8 cellular contexts compared by ENCODE assay signal in genomic region chr6:5084192-5084786, GRCh38. TPM values are rescaled to one million over a fixed set of nuclear protein-coding genes. Genes with fewer than 3 reads are reported as not detected.
DNase-seq lines count a peak whose midpoint lies in the region; ATAC-seq and TF ChIP-seq lines count a peak whose summit lies in the region.

No MANE protein-coding gene starts in this region.

- TF ChIP-seq EP300 in SK-N-SH (IDR thresholded peaks at IDR 0.05; ENCODE audit: borderline replicate concordance in 1 of 2, low read depth in 1 of 2, low read length in 1 of 2): no peak

- peak overlapping the region; percentile 72 for H3K4me3 ChIP-seq in BLaER1
- peak overlapping the region; percentile 75 for H3K4me3 ChIP-seq in GM23338
- H3K4me3 ChIP-seq in SK-N-SH (ENCODE audit: low read depth in 2 of 2, low read length in 1 of 2): peak overlapping the region; percentile 52 to 69
- peak overlapping the region; percentile 84 for H3K4me3 ChIP-seq in psoas muscle

- H3K4me3 Mint-ChIP-seq in GM23338: peak overlapping the region; percentile 81
- H3K4me3 Mint-ChIP-seq in glutamatergic neuron (ENCODE audit: unreplicated experiment): peak overlapping the region; percentile 87

- no peaks in the 10 kb centered on the region for H3K79me2 ChIP-seq in GM23338 (replicated peaks; ENCODE audit: insufficient read depth)
- no peaks in the 10 kb centered on the region for H3K79me2 ChIP-seq in SK-N-SH (ENCODE audit: insufficient read depth)

- H3K36me3 ChIP-seq in BLaER1 (no peaks in the 10 kb centered on the region), GM23338 (ENCODE audit: insufficient read depth) (no peaks in the 10 kb centered on the region; the same call in 1 of the 2 replicates), SK-N-SH (replicated peaks in 1 of 2; ENCODE audit: control insufficient read depth in 1 of 2, insufficient read depth in 2 of 2, low read length in 1 of 2) (no peaks in the 10 kb centered on the region), psoas muscle (ENCODE audit: insufficient read depth in 1 of 2, low read depth in 1 of 2) (no peaks in the 10 kb centered on the region)

- H3K9me3 ChIP-seq in BLaER1: peaks cover 8% of the 10 kb centered on the region; the same call in 1 of the 2 replicates
- no peaks in the 10 kb centered on the region for H3K9me3 ChIP-seq in SK-N-SH
- H3K9me3 ChIP-seq in psoas muscle: no peaks in the 10 kb centered on the region

- WGBS in SK-N-SH (ENCODE audit: low lambda C conversion rate): 62% methylated on average over 3 of the region's 66 CpGs
- WGBS in psoas muscle, 3 donors: 4 to 9% (median 6%) methylated on average over 42 to 66 of the region's 66 CpGs

- H4K20me1 ChIP-seq in BLaER1: peaks cover 24% of the 10 kb centered on the region
- no peaks in the 10 kb centered on the region; the same call in 1 of the 2 replicates for H4K20me1 ChIP-seq in GM23338 (replicated peaks; ENCODE audit: insufficient read depth)
- H4K20me1 ChIP-seq in SK-N-SH (ENCODE audit: insufficient read depth): no peaks in the 10 kb centered on the region

- peak; percentile 61 for DNase-seq in GM23338 (ENCODE audit: low spot score)
- peak; percentile 72 for DNase-seq in SK-N-SH
- peak; percentile 28 for DNase-seq in glutamatergic neuron
- DNase-seq in psoas muscle: peak; percentile 53 to 70
- DNase-seq in 8988T: no peak
- DNase-seq in cerebellum (ENCODE audit: low spot score): no peak
- no peak for DNase-seq in activated CD4-positive, alpha-beta T cell treated with anti-CD3 and anti-CD28 coated beads, Interleukin-2, amount 50 U/mL, for 48 hours

- H3K9ac ChIP-seq in BLaER1 (peak overlapping the region; percentile 58), SK-N-SH (peak overlapping the region; percentile 39)

- H3K9me3 Mint-ChIP-seq in GM23338 (peaks cover 6% of the 10 kb centered on the region; the same call in 2 of the 3 replicates), glutamatergic neuron (ENCODE audit: unreplicated experiment) (peaks cover 1% of the 10 kb centered on the region)

- H3K27ac Mint-ChIP-seq in GM23338: no peak overlapping the region
- H3K27ac Mint-ChIP-seq in glutamatergic neuron (ENCODE audit: unreplicated experiment): no peak overlapping the region

- POLR2A ChIA-PET in SK-N-SH (lab: Yijun Ruan, JAX): no interaction called here

- no peak for TF ChIP-seq CTCF in GM23338 (conservative IDR thresholded peaks at IDR 0.05; ENCODE audit: low read depth in 2 of 2)
- no peak for TF ChIP-seq CTCF in SK-N-SH (IDR thresholded peaks at IDR 0.05)
- no peak for TF ChIP-seq CTCF in glutamatergic neuron (IDR thresholded peaks at IDR 0.05; ENCODE audit: partially characterized antibody, unreplicated experiment)
- TF ChIP-seq CTCF in psoas muscle (IDR thresholded peaks at IDR 0.05): no peak

- H3K4me1 ChIP-seq in BLaER1 (peaks cover 21% of the 10 kb centered on the region), GM23338 (ENCODE audit: insufficient read depth) (peaks cover 11% of the 10 kb centered on the region; the same call in 1 of the 2 replicates), SK-N-SH (ENCODE audit: control insufficient read depth in 1 of 2, insufficient read depth in 2 of 2, low read depth in 1 of 2, low read length in 1 of 2) (peaks cover 0 to 8% of the 10 kb centered on the region in 2 experiments; a peak in 1 of 4 replicates), psoas muscle (peaks cover 3% of the 10 kb centered on the region)

- intact Hi-C loops in psoas muscle (cut with DNase I): no loop called here

- H3K27me3 ChIP-seq in BLaER1: peaks cover 61% of the 10 kb centered on the region
- peaks cover 76% of the 10 kb centered on the region for H3K27me3 ChIP-seq in GM23338 (ENCODE audit: insufficient read depth)
- H3K27me3 ChIP-seq in SK-N-SH (ENCODE audit: insufficient read depth): no peaks in the 10 kb centered on the region
- H3K27me3 ChIP-seq in psoas muscle (ENCODE audit: insufficient read depth in 3 of 3, low read length in 2 of 3): peaks cover 0 to 25% (median 5%) of the 10 kb centered on the region in 3 donors

- CTCF ChIA-PET in SK-N-SH (lab: Yijun Ruan, JAX): no interaction called here

- ATAC-seq in GM23338 (peak; percentile 18), psoas muscle (peak; percentile 45 to 76 (median 63))

- H3K9me2 ChIP-seq in GM23338 (ENCODE audit: insufficient read depth) (no peaks in the 10 kb centered on the region), SK-N-SH (no peaks in the 10 kb centered on the region)

- H3K27me3 Mint-ChIP-seq in GM23338 (ENCODE audit: insufficient read depth, low read depth, poor library complexity) (peaks cover 50% of the 10 kb centered on the region), glutamatergic neuron (ENCODE audit: unreplicated experiment) (peaks cover 19% of the 10 kb centered on the region)

- H3F3A ChIP-seq in GM23338 (replicated peaks; ENCODE audit: low read depth): 0 out of 2 replicates have a peak, but pooled peaks cover 3% of the 10 kb centered on the region
- no peaks in the 10 kb centered on the region for H3F3A ChIP-seq in SK-N-SH (replicated peaks; ENCODE audit: insufficient read depth)

- H3K4me1 Mint-ChIP-seq in GM23338 (peaks cover 6% of the 10 kb centered on the region), glutamatergic neuron (ENCODE audit: low read depth, unreplicated experiment) (no peaks in the 10 kb centered on the region)

- H3K4me2 ChIP-seq in BLaER1 (peak overlapping the region; percentile 99), GM23338 (peak overlapping the region; percentile 95), SK-N-SH (peak overlapping the region; percentile 92)

- H2AFZ ChIP-seq in GM23338 (peak overlapping the region; percentile 96), SK-N-SH (ENCODE audit: low read depth) (peak overlapping the region; percentile 83; the same call in 1 of the 2 replicates)

- H3K36me3 Mint-ChIP-seq in GM23338 (ENCODE audit: low read depth) (peaks cover 3% of the 10 kb centered on the region; the same call in 2 of the 3 replicates), glutamatergic neuron (ENCODE audit: unreplicated experiment) (peaks cover 3% of the 10 kb centered on the region)

- H3K27ac ChIP-seq in BLaER1 (no peak overlapping the region), GM23338 (ENCODE audit: low read depth) (no peak overlapping the region), SK-N-SH (ENCODE audit: low read depth in 2 of 2, low read length in 1 of 2) (no peak overlapping the region), psoas muscle (peak overlapping the region; percentile 71)

- no peak for TF ChIP-seq RAD21 in SK-N-SH (IDR thresholded peaks at IDR 0.05; ENCODE audit: low read length)

TF ChIP-seq in GM23338, 12 proteins besides CTCF, POLR2A, EP300 and RAD21 (continues in another document):
- TF ChIP-seq POLR2AphosphoS5 (IDR thresholded peaks at IDR 0.05; ENCODE audit: low read depth): no peak
- TF ChIP-seq, protein P1, sequence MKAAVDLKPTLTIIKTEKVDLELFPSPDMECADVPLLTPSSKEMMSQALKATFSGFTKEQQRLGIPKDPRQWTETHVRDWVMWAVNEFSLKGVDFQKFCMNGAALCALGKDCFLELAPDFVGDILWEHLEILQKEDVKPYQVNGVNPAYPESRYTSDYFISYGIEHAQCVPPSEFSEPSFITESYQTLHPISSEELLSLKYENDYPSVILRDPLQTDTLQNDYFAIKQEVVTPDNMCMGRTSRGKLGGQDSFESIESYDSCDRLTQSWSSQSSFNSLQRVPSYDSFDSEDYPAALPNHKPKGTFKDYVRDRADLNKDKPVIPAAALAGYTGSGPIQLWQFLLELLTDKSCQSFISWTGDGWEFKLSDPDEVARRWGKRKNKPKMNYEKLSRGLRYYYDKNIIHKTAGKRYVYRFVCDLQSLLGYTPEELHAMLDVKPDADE (IDR thresholded peaks at IDR 0.05): no peak
- no peak for TF ChIP-seq JUNB (IDR thresholded peaks at IDR 0.05; ENCODE audit: unreplicated experiment)
- TF ChIP-seq EZH2 (IDR thresholded peaks at IDR 0.05; ENCODE audit: low read depth, unreplicated experiment): no peak

TF ChIP-seq in SK-N-SH, 30 proteins besides CTCF, POLR2A, EP300 and RAD21 (continues in another document):
- TF ChIP-seq EZH2phosphoT487 (IDR thresholded peaks at IDR 0.05; ENCODE audit: borderline replicate concordance, low read depth) (no peak), USF1 (IDR thresholded peaks at IDR 0.05; ENCODE audit: borderline replicate concordance, low read depth) (no peak), RCOR1 (IDR thresholded peaks at IDR 0.05; ENCODE audit: low read length) (no peak), FOXM1 (IDR thresholded peaks at IDR 0.05; ENCODE audit: low read depth) (no peak), POLR2AphosphoS5 (IDR thresholded peaks at IDR 0.05; ENCODE audit: low read depth, low read length) (no peak), CHD2 (IDR thresholded peaks at IDR 0.05; ENCODE audit: low read length, partially characterized antibody) (no peak), ZBTB33 (IDR thresholded peaks at IDR 0.05; ENCODE audit: borderline replicate concordance, low read depth) (no peak), TAF1 (IDR thresholded peaks at IDR 0.05; ENCODE audit: borderline replicate concordance, low read depth, low read length) (no peak)

RNA-seq across cellular contexts. Expression of gene PPP1R3G, which starts 0.9 kb away (rescaled TPM):
- total RNA-seq in GM23338 (2014; rRNA removed; shearing (Covaris generic)): 0.24 and 0.31 TPM in 2 replicates
- polyA plus RNA-seq in GM23338 (2016; fragmentation: Nextera tagmentation; extraction: Ambion mirVana) (0.05 and 0.13 TPM in 2 replicates), SK-N-SH (2012; rRNA removed) (0.08 and 0.10 TPM in 2 replicates), psoas muscle (under 1 TPM; 0.06 to 0.13 (median 0.09) TPM)
- 0.04 and 0.08 TPM in 2 replicates for polyA plus RNA-seq in SK-N-SH (2012; cell fraction: cytosol; rRNA removed)
- 0.09 and 0.12 TPM in 2 replicates for polyA plus RNA-seq in SK-N-SH (2012; cell fraction: nucleus; rRNA removed)
- total RNA-seq in glutamatergic neuron (ENCODE audit: unreplicated experiment) (not detected), psoas muscle (under 1 TPM; 0.10 to 0.50 (median 0.33) TPM), cerebellum (1.00 TPM)

Comparison
In these comparisons a context has a peak if more than half of its experiments do, and no peak if none do; other contexts are left out.
1. DNase-seq: peak in GM23338 (single experiment), SK-N-SH (single experiment), glutamatergic neuron (single experiment) and psoas muscle (2 of 2); none in 8988T (single experiment), cerebellum (single experiment) and activated CD4-positive, alpha-beta T cell treated with anti-CD3 and anti-CD28 coated beads, Interleukin-2, amount 50 U/mL, for 48 hours (0 of 2).
2. Peak in every context shown above with its lines, with median percentiles within 50 percentile points of each other: H3K4me2 ChIP-seq and H3K4me3 ChIP-seq.